In the genomic region with DNA sequence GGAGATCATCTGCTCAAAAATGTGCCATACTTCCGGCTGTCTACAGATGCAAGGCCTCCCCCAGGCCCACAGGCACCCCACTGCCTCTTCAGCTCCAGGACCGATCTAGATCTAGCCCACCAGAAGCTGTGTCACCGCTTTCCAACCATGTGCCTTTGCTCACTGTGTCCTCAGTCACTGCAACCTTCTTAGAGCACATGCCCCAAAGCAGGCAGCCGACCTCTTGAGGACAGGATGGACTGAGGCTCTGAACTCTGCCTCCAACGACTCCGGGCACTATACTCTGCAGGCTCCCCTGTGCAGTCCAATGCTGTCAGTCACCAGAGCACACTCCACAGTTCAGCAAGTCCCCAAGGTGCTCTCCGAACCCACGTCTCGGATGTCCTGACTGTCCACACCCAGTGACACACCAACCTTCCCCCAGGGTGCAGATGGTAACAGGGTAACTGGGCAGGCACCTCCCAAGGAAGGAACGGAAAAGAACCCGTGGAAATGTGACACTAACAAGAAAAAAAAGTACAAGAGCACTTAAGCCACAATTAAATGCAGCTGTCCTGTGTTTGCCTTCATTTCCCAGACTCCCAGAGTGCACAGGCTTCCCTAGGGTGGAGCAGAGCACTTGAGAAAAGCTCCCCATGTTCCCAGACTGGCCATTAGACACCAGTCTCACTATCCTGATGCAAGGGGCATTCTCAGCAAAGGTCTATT, we compare ENCODE assay signal across 8 cellular contexts. TPM values are rescaled to one million over a fixed set of nuclear protein-coding genes. Genes with fewer than 3 reads are reported as not detected.
DNase-seq lines count a peak whose midpoint lies in the region; TF ChIP-seq lines count a peak whose summit lies in the region.

No MANE protein-coding gene starts in this region.

- H3K4me1 ChIP-seq in cardiac muscle cell (ENCODE audit: low read depth) = peaks cover 36% of the 10 kb centered on the region
- H3K4me1 ChIP-seq in Peyer's patch = peaks cover 8 to 76% (median 33%) of the 10 kb centered on the region in 4 donors
- H3K4me1 ChIP-seq in effector memory CD4-positive, alpha-beta T cell (ENCODE audit: control insufficient read depth, insufficient read depth, low read length, poor library complexity, severe bottlenecking) = peaks cover 56% of the 10 kb centered on the region
- peaks cover 56 to 73% of the 10 kb centered on the region in 2 experiments for H3K4me1 ChIP-seq in neutrophil (ENCODE audit: control insufficient read depth in 1 of 2, insufficient read depth in 1 of 2, low read depth in 1 of 2, low read length in 1 of 2)

- no peaks in the 10 kb centered on the region for H3K36me3 ChIP-seq in cardiac muscle cell
- H3K36me3 ChIP-seq in Peyer's patch = no peaks in the 10 kb centered on the region
- H3K36me3 ChIP-seq in effector memory CD4-positive, alpha-beta T cell (ENCODE audit: control insufficient read depth, insufficient read depth, low read length) = no peaks in the 10 kb centered on the region
- no peaks in the 10 kb centered on the region for H3K36me3 ChIP-seq in neutrophil

- no peak for TF ChIP-seq CTCF in cardiac muscle cell (IDR thresholded peaks at IDR 0.05; ENCODE audit: low read depth, low read length)
- TF ChIP-seq CTCF in Peyer's patch (IDR thresholded peaks at IDR 0.05) = peak in 1 of 6 experiments; percentile 6
- TF ChIP-seq CTCF in neutrophil (IDR thresholded peaks at IDR 0.05) = no peak
- TF ChIP-seq CTCF in GM10248 (IDR thresholded peaks at IDR 0.05; ENCODE audit: control extremely low read depth, extremely low read depth, low read depth, missing control alignments) = no peak

- intact Hi-C loops in cardiac septum (cut with DNase I) = loop anchor here (5.0 kb wide), 1 partner anchor 125 kb away; no protein-coding TSS in a partner anchor

- DNase-seq in cardiac muscle cell (ENCODE audit: low read depth in 1 of 2, low spot score in 1 of 2) = no peak
- DNase-seq in cardiac septum (ENCODE audit: low spot score) = no peak
- peak; percentile 44 to 84 (median 79) for DNase-seq in Peyer's patch
- peak in 2 of 3 donors; percentile 25 to 31 for DNase-seq in effector memory CD4-positive, alpha-beta T cell
- no peak for DNase-seq in GM10248 (ENCODE audit: extremely low spot score)
- no peak for DNase-seq in activated gamma-delta T cell (lab: John Stamatoyannopoulos, UW)
- DNase-seq in stimulated activated CD4-positive, alpha-beta T cell treated with anti-CD3 and anti-CD28 coated beads, Interleukin-4, amount 100 ng/mL, for 1 hour = no peak

- H3K9me3 ChIP-seq in cardiac muscle cell (ENCODE audit: low read depth) (no peaks in the 10 kb centered on the region), Peyer's patch (no peaks in the 10 kb centered on the region), neutrophil (no peaks in the 10 kb centered on the region)
- no peaks in the 10 kb centered on the region for H3K9me3 ChIP-seq in effector memory CD4-positive, alpha-beta T cell (ENCODE audit: control insufficient read depth, low read length)

- H3K27ac ChIP-seq in cardiac muscle cell = peak overlapping the region; percentile 45
- H3K27ac ChIP-seq in Peyer's patch = peak overlapping the region; percentile 70 to 91 (median 80)
- peak overlapping the region; percentile 69 for H3K27ac ChIP-seq in effector memory CD4-positive, alpha-beta T cell (ENCODE audit: insufficient read depth, low read length, poor library complexity, severe bottlenecking)
- peak overlapping the region; percentile 15 for H3K27ac ChIP-seq in neutrophil

- H3K27me3 ChIP-seq in cardiac muscle cell (no peaks in the 10 kb centered on the region), Peyer's patch (no peaks in the 10 kb centered on the region), neutrophil (no peaks in the 10 kb centered on the region)
- no peaks in the 10 kb centered on the region for H3K27me3 ChIP-seq in effector memory CD4-positive, alpha-beta T cell (replicated peaks; ENCODE audit: control insufficient read depth, insufficient read depth, low read length, poor library complexity, severe bottlenecking)

- CTCF ChIA-PET in GM10248 (lab: Yijun Ruan, JAX) = interaction anchor here (0.8 to 2.6 kb wide), 9 partner anchors 14 to 141 kb away, joined by 3 to 12 read pairs (median 4); no protein-coding TSS in a partner anchor

- H3K4me3 ChIP-seq in cardiac muscle cell (no peak overlapping the region), Peyer's patch (peak overlapping the region in 1 of 4 donors; percentile 22), neutrophil (ENCODE audit: low read depth in 1 of 2, low read length in 1 of 2) (no peak overlapping the region)
- H3K4me3 ChIP-seq in effector memory CD4-positive, alpha-beta T cell (ENCODE audit: insufficient read depth, low read depth, low read length, poor library complexity, severe bottlenecking) = peak overlapping the region; percentile 52

- TF ChIP-seq POLR2A in Peyer's patch (IDR thresholded peaks at IDR 0.05) = peak; percentile 36 to 66

- POLR2A ChIA-PET in GM10248 (lab: Yijun Ruan, JAX) = interaction anchor here (0.6 to 1.1 kb wide), 2 partner anchors 57 to 64 kb away, joined by 3 to 6 read pairs; no protein-coding TSS in a partner anchor

RNA-seq across cellular contexts. Expression of gene STK24, which starts 4.8 kb away (rescaled TPM):
- total RNA-seq in cardiac muscle cell (76.7 and 83.3 TPM in 2 replicates), cardiac septum (63.5 TPM), Peyer's patch (100 to 1,000 TPM in 3 of 4 donors, 10 to 100 TPM in 1; 84.2 to 137 (median 119) TPM)
- 98.0 and 114 TPM in 2 replicates for polyA plus RNA-seq in cardiac muscle cell

Comparison
In these comparisons a context has a peak if more than half of its experiments do, and no peak if none do; other contexts are left out.
1. DNase-seq: peak in Peyer's patch (3 of 3) and effector memory CD4-positive, alpha-beta T cell (2 of 3); none in cardiac muscle cell (0 of 2), cardiac septum (single experiment), GM10248 (single experiment), activated gamma-delta T cell (single experiment) and stimulated activated CD4-positive, alpha-beta T cell treated with anti-CD3 and anti-CD28 coated beads, Interleukin-4, amount 100 ng/mL, for 1 hour (single experiment).
2. H3K27ac ChIP-seq: peak in every context shown above with its lines; median percentile 80 in Peyer's patch; 69 in effector memory CD4-positive, alpha-beta T cell; 45 in cardiac muscle cell; 15 in neutrophil.